In genomic region chr16:75207831-75208230, GRCh38 we compare ENCODE assay signal across 30 cellular contexts. TPM values are rescaled to one million over a fixed set of nuclear protein-coding genes. Genes with fewer than 3 reads are reported as not detected.
"Had no signal": no experiment of that assay in that cellular context is flagged by ENCODE, and none has a peak within 500 bp of the region (broad histone marks: within the 10 kb centered on the region; RNA-seq: fewer than 3 reads in every experiment).

No MANE protein-coding gene starts in this region.

- H3K9me3 ChIP-seq: adrenal gland, breast epithelium, MG63, SJCRH30, SK-N-SH had no signal

- H3K4me1 ChIP-seq: adrenal gland, breast epithelium had no signal

- H3K36me3 ChIP-seq: adrenal gland, breast epithelium, MG63, SJCRH30 had no signal

- H3K27me3 ChIP-seq: adrenal gland, breast epithelium, MG63, SJCRH30 had no signal

- H3K9ac ChIP-seq: SK-N-SH had no signal

- H3K4me3 ChIP-seq: adrenal gland, breast epithelium, MG63, SJCRH30 had no signal

- H3K27ac Mint-ChIP-seq: activated CD8-positive, alpha-beta T cell treated with anti-CD3 and anti-CD28 coated beads for 36 hours; activated naive CD4-positive, alpha-beta T cell treated with anti-CD3 and anti-CD28 coated beads, Interleukin-2, amount 10 ng/mL, durations not matched to agents 7 days and 5 days; activated naive CD8-positive, alpha-beta T cell treated with anti-CD3 and anti-CD28 coated beads, Interleukin-2, amount 10 ng/mL, durations not matched to agents 7 days and 5 days; activated T-cell treated with anti-CD3 and anti-CD28 coated beads, Interleukin-2, amount 50 U/mL, for 72 hours; activated T-helper 2 cell treated with anti-CD3 and anti-CD28 coated beads, Interferon-gamma antibody, Interleukin-2, Interleukin-4, amounts not matched to agents 10 μg/mL and 5 μg/mL and 100 μg/mL, durations not matched to agents 14 hours and 24 hours and 36 hours; T-helper 1 cell treated with Interleukin-12 subunit alpha and Interleukin-12 subunit beta and Interleukin-4 antibody, amounts not matched to agents 30 μg/mL and 1 μg/mL, for 36 hours had no signal

- H3K9me3 Mint-ChIP-seq: activated CD8-positive, alpha-beta T cell treated with anti-CD3 and anti-CD28 coated beads for 36 hours; activated naive CD4-positive, alpha-beta T cell treated with anti-CD3 and anti-CD28 coated beads, Interleukin-2, amount 10 ng/mL, durations not matched to agents 7 days and 5 days; activated naive CD8-positive, alpha-beta T cell treated with anti-CD3 and anti-CD28 coated beads, Interleukin-2, amount 10 ng/mL, durations not matched to agents 7 days and 5 days; activated T-cell treated with anti-CD3 and anti-CD28 coated beads, Interleukin-2, amount 50 U/mL, for 72 hours; activated T-helper 2 cell treated with anti-CD3 and anti-CD28 coated beads, Interferon-gamma antibody, Interleukin-2, Interleukin-4, amounts not matched to agents 10 μg/mL and 5 μg/mL and 100 μg/mL, durations not matched to agents 14 hours and 24 hours and 36 hours; T-helper 1 cell treated with Interleukin-12 subunit alpha and Interleukin-12 subunit beta and Interleukin-4 antibody, amounts not matched to agents 30 μg/mL and 1 μg/mL, for 36 hours had no signal

- H3K27me3 Mint-ChIP-seq: activated CD8-positive, alpha-beta T cell treated with anti-CD3 and anti-CD28 coated beads for 36 hours had no signal

- H3K4me2 ChIP-seq: SK-N-SH had no signal

- DNase-seq: activated CD4-positive, alpha-beta T cell treated with anti-CD3 and anti-CD28 coated beads for 4 hours; activated CD8-positive, alpha-beta memory T cell treated with anti-CD3 and anti-CD28 coated beads, Interleukin-2, amount 50 U/mL, for 4 hours; activated CD8-positive, alpha-beta T cell treated with anti-CD3 and anti-CD28 coated beads for 36 hours; activated gamma-delta T cell treated with Interleukin-2 at 50 U/mL for 16 hours; activated naive CD4-positive, alpha-beta T cell treated with anti-CD3 and anti-CD28 coated beads, Interleukin-2, amount 10 ng/mL, durations not matched to agents 7 days and 5 days; activated naive CD8-positive, alpha-beta T cell treated with anti-CD3 and anti-CD28 coated beads, Interleukin-2, amount 10 ng/mL, durations not matched to agents 7 days and 5 days; activated T-cell treated with anti-CD3 and anti-CD28 coated beads, Interleukin-2, amount 50 U/mL, for 72 hours; adrenal gland; anterior cingulate cortex; caudate nucleus; MG63; MV-4-11; NCI-H1092 treated with DMSO at 0.1 percent for 48 hours; NCI-H1417 treated with DMSO at 0.1 percent for 48 hours; NCI-H1694; NCI-H2029 treated with DMSO at 0.1 percent for 48 hours; NCI-H345; NCI-H510A; NCI-H526 treated with DMSO at 0.1 percent for 48 hours; NCI-H82; SJCRH30; SK-N-SH; SW 1271 had no signal

- H3K4me1 Mint-ChIP-seq: activated naive CD4-positive, alpha-beta T cell treated with anti-CD3 and anti-CD28 coated beads, Interleukin-2, amount 10 ng/mL, durations not matched to agents 7 days and 5 days; activated naive CD8-positive, alpha-beta T cell treated with anti-CD3 and anti-CD28 coated beads, Interleukin-2, amount 10 ng/mL, durations not matched to agents 7 days and 5 days had no signal

- ATAC-seq: activated CD4-positive, CD25-positive, alpha-beta regulatory T cell treated with anti-CD3 and anti-CD28 coated beads, Interleukin-2, amount 50 U/mL, for 24 hours; activated CD8-positive, alpha-beta T cell treated with anti-CD3 and anti-CD28 coated beads for 36 hours; activated T-cell treated with anti-CD3 and anti-CD28 coated beads, Interleukin-2, amount 50 U/mL, for 72 hours had no signal

- H3K36me3 Mint-ChIP-seq: activated naive CD4-positive, alpha-beta T cell treated with anti-CD3 and anti-CD28 coated beads, Interleukin-2, amount 10 ng/mL, durations not matched to agents 7 days and 5 days; activated naive CD8-positive, alpha-beta T cell treated with anti-CD3 and anti-CD28 coated beads, Interleukin-2, amount 10 ng/mL, durations not matched to agents 7 days and 5 days had no signal

- H3K27ac ChIP-seq: adrenal gland, breast epithelium, SJCRH30 had no signal

- H3K4me3 Mint-ChIP-seq: activated CD8-positive, alpha-beta T cell treated with anti-CD3 and anti-CD28 coated beads for 36 hours; activated naive CD4-positive, alpha-beta T cell treated with anti-CD3 and anti-CD28 coated beads, Interleukin-2, amount 10 ng/mL, durations not matched to agents 7 days and 5 days; activated naive CD8-positive, alpha-beta T cell treated with anti-CD3 and anti-CD28 coated beads, Interleukin-2, amount 10 ng/mL, durations not matched to agents 7 days and 5 days; activated T-cell treated with anti-CD3 and anti-CD28 coated beads, Interleukin-2, amount 50 U/mL, for 72 hours; T-helper 1 cell treated with Interleukin-12 subunit alpha and Interleukin-12 subunit beta and Interleukin-4 antibody, amounts not matched to agents 30 μg/mL and 1 μg/mL, for 36 hours had no signal

RNA-seq across cellular contexts. Expression of gene CTRB2, which starts 0.9 kb away (rescaled TPM):
- total RNA-seq: activated CD8-positive, alpha-beta T cell treated with anti-CD3 and anti-CD28 coated beads for 36 hours; activated naive CD8-positive, alpha-beta T cell treated with anti-CD3 and anti-CD28 coated beads, Interleukin-2, amount 10 ng/mL, durations not matched to agents 7 days and 5 days; activated T-cell treated with anti-CD3 and anti-CD28 coated beads, Interleukin-2, amount 50 U/mL, for 72 hours; activated T-helper 2 cell treated with anti-CD3 and anti-CD28 coated beads, Interferon-gamma antibody, Interleukin-2, Interleukin-4, amounts not matched to agents 10 μg/mL and 5 μg/mL and 100 μg/mL, durations not matched to agents 14 hours and 24 hours and 36 hours; breast epithelium; OCI-LY7; Right ventricle myocardium superior; RPMI7951; SJCRH30 had no signal
- polyA plus RNA-seq: SK-N-SH had no signal

RNA-seq across cellular contexts. Expression of gene CTRB1, which starts 11.0 kb away (rescaled TPM):
- total RNA-seq: activated CD8-positive, alpha-beta T cell treated with anti-CD3 and anti-CD28 coated beads for 36 hours; activated naive CD8-positive, alpha-beta T cell treated with anti-CD3 and anti-CD28 coated beads, Interleukin-2, amount 10 ng/mL, durations not matched to agents 7 days and 5 days; activated T-cell treated with anti-CD3 and anti-CD28 coated beads, Interleukin-2, amount 50 U/mL, for 72 hours; activated T-helper 2 cell treated with anti-CD3 and anti-CD28 coated beads, Interferon-gamma antibody, Interleukin-2, Interleukin-4, amounts not matched to agents 10 μg/mL and 5 μg/mL and 100 μg/mL, durations not matched to agents 14 hours and 24 hours and 36 hours; breast epithelium; OCI-LY7; Right ventricle myocardium superior; RPMI7951; SJCRH30 had no signal
- polyA plus RNA-seq: SK-N-SH had no signal

RNA-seq across cellular contexts. Expression of gene BCAR1, which starts 43.6 kb away (rescaled TPM):
- total RNA-seq: activated naive CD8-positive, alpha-beta T cell treated with anti-CD3 and anti-CD28 coated beads, Interleukin-2, amount 10 ng/mL, durations not matched to agents 7 days and 5 days had no signal
